Comparison of ENCODE assay signal across 10 cellular contexts in the genomic region with DNA sequence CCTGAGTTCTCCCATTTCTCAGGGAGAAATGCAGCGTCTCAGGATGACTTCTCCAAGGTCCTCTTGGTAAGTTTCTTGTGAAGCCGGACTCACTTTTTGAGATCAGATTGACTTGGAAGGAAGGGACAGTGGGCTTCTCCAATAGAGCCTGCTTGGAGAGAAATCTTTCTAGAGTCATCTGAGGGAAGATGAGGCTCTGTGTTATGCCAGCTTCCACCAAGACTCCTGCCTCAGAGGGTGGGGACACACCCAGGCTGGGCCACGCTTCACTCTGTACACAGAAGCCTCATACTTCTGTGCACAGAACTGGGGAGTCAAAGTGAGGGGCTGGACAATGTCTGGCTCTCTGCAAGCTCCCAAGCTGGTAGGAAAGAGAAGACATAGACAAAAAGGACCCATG. TPM values are rescaled to one million over a fixed set of nuclear protein-coding genes. Genes with fewer than 3 reads are reported as not detected.
A peak's percentile ranks its signal among the peaks of the same experiment; 100 is the strongest.
DNase-seq lines count a peak whose midpoint lies in the region; ATAC-seq and TF ChIP-seq lines count a peak whose summit lies in the region.
"Had no signal": no experiment of that assay in that cellular context is flagged by ENCODE, and none has a peak within 500 bp of the region (broad histone marks: within the 10 kb centered on the region; RNA-seq: fewer than 3 reads in every experiment).

No MANE protein-coding gene starts in this region.

- POLR2A ChIA-PET in A673 (lab: Charles Lee; ENCODE audit: low non-redundant PET) = interaction anchor here (0.7 kb wide), 1 partner anchor 407 kb away, joined by 3 read pairs; no protein-coding TSS in a partner anchor

- H3K27ac Mint-ChIP-seq in dendritic cell treated with granulocyte-macrophage colony-stimulating factor and Interleukin-4, amounts not matched to agents 40 ng/mL and 50 ng/mL, for 4 days = peak overlapping the region; percentile 92
- peak overlapping the region; percentile 71 for H3K27ac Mint-ChIP-seq in neural crest cell (ENCODE audit: unreplicated experiment)

- ATAC-seq in GM21723 (IDR thresholded peaks at IDR 0.05; ENCODE audit: unreplicated experiment) (no peak), HG03460 (IDR thresholded peaks at IDR 0.05; ENCODE audit: unreplicated experiment) (no peak)

- peaks cover 22% of the 10 kb centered on the region for H3K36me3 Mint-ChIP-seq in dendritic cell treated with granulocyte-macrophage colony-stimulating factor and Interleukin-4, amounts not matched to agents 40 ng/mL and 50 ng/mL, for 4 days (ENCODE audit: low read depth)
- H3K36me3 Mint-ChIP-seq in neural crest cell (ENCODE audit: low read depth) = no peaks in the 10 kb centered on the region

- peak overlapping the region; percentile 43 for H3K4me3 Mint-ChIP-seq in dendritic cell treated with granulocyte-macrophage colony-stimulating factor and Interleukin-4, amounts not matched to agents 40 ng/mL and 50 ng/mL, for 4 days
- no peak overlapping the region for H3K4me3 Mint-ChIP-seq in neural crest cell

- no peaks in the 10 kb centered on the region for H3K27me3 Mint-ChIP-seq in dendritic cell treated with granulocyte-macrophage colony-stimulating factor and Interleukin-4, amounts not matched to agents 40 ng/mL and 50 ng/mL, for 4 days
- no peaks in the 10 kb centered on the region for H3K27me3 Mint-ChIP-seq in neural crest cell (ENCODE audit: low read depth)

- no peaks in the 10 kb centered on the region for H3K27me3 ChIP-seq in A673 (replicated peaks; ENCODE audit: insufficient read depth, low read depth, low read length, poor library complexity)
- H3K27me3 ChIP-seq: cardiac muscle cell had no signal

- H3K4me1 ChIP-seq in A673 (ENCODE audit: insufficient read depth, low read length, poor library complexity, severe bottlenecking) = peaks cover 8% of the 10 kb centered on the region

- no peaks in the 10 kb centered on the region for H3K9me3 Mint-ChIP-seq in dendritic cell treated with granulocyte-macrophage colony-stimulating factor and Interleukin-4, amounts not matched to agents 40 ng/mL and 50 ng/mL, for 4 days
- H3K9me3 Mint-ChIP-seq in neural crest cell = no peaks in the 10 kb centered on the region

- TF ChIP-seq CTCF in A673 (conservative IDR thresholded peaks at IDR 0.05; ENCODE audit: low read depth, low read length) (no peak), neural crest cell (conservative IDR thresholded peaks at IDR 0.05) (no peak)

- BruUV-seq in A673 (replicated peaks; lab: Mats Ljungman, UMichigan) = no TSS peak

- H3K9me3 ChIP-seq in A673 (ENCODE audit: low read depth, low read length, poor library complexity, severe bottlenecking) (no peaks in the 10 kb centered on the region), KOPT-K1 (ENCODE audit: insufficient read depth, low read length, poor library complexity, severe bottlenecking) (no peaks in the 10 kb centered on the region)

- intact Hi-C loops in A673 (cut with micrococcal nuclease; ENCODE audit: unreplicated experiment) = no loop called here
- intact Hi-C loops in dendritic cell treated with granulocyte-macrophage colony-stimulating factor and Interleukin-4, amounts not matched to agents 40 ng/mL and 50 ng/mL, for 4 days (cut with micrococcal nuclease) = loop anchor here (5.0 kb wide), 1 partner anchor 63 kb away; no protein-coding TSS in a partner anchor

- peaks cover 87% of the 10 kb centered on the region for H3K4me1 Mint-ChIP-seq in dendritic cell treated with granulocyte-macrophage colony-stimulating factor and Interleukin-4, amounts not matched to agents 40 ng/mL and 50 ng/mL, for 4 days (ENCODE audit: low read depth)
- H3K4me1 Mint-ChIP-seq in neural crest cell = peaks cover 4% of the 10 kb centered on the region

- no peak overlapping the region for H3K4me3 ChIP-seq in A673 (ENCODE audit: low read depth, low read length, poor library complexity, severe bottlenecking)
- H3K4me3 ChIP-seq: cardiac muscle cell had no signal

- H3K36me3 ChIP-seq in A673 (ENCODE audit: insufficient read depth, low read length, poor library complexity, severe bottlenecking) = no peaks in the 10 kb centered on the region
- H3K36me3 ChIP-seq in KOPT-K1 (ENCODE audit: insufficient read depth, low read length) = peaks cover 26% of the 10 kb centered on the region; the same call in 1 of the 2 replicates
- H3K36me3 ChIP-seq: cardiac muscle cell had no signal

- H3K27ac ChIP-seq in A673 (ENCODE audit: low read depth, low read length, poor library complexity, severe bottlenecking) = peak overlapping the region; percentile 50
- H3K27ac ChIP-seq in KOPT-K1 (ENCODE audit: low read depth, low read length, poor library complexity, severe bottlenecking) = peak overlapping the region; percentile 99
- H3K27ac ChIP-seq: cardiac muscle cell had no signal

- CTCF ChIA-PET in A673 (lab: Charles Lee) = no interaction called here

- DNase-seq in A673 (ENCODE audit: low spot score) = no peak
- DNase-seq in neural crest cell (ENCODE audit: low read depth, low spot score) = no peak
- no peak for DNase-seq in 8988T
- no peak for DNase-seq in stimulated activated CD4-positive, alpha-beta T cell treated with anti-CD3 and anti-CD28 coated beads, Interleukin-4, amount 100 ng/mL, for 1 hour
- DNase-seq: NCI-H2029 treated with DMSO at 0.1 percent for 48 hours had no signal

RNA-seq across cellular contexts. Expression of a gene that starts 5.5 kb away (rescaled TPM):
- total RNA-seq in A673 (2021) (not detected in 2 replicates), neural crest cell (0.12 and 0.20 TPM in 2 replicates)

RNA-seq across cellular contexts. Expression of a gene that starts 59.3 kb away (rescaled TPM):
- not detected in 2 replicates for total RNA-seq in A673 (2021)
- total RNA-seq in neural crest cell = not detected in 2 replicates
